12 cellular contexts compared by ENCODE assay signal in genomic region chr9:27413507-27414214, GRCh38.
A peak's percentile ranks its signal among the peaks of the same experiment; 100 is the strongest.
DNase-seq lines count a peak whose midpoint lies in the region; ATAC-seq and TF ChIP-seq lines count a peak whose summit lies in the region.
"Had no signal": no experiment of that assay in that cellular context is flagged by ENCODE, and none has a peak within 500 bp of the region (broad histone marks: within the 10 kb centered on the region; RNA-seq: fewer than 3 reads in every experiment).

No MANE protein-coding gene starts in this region.

- 27 to 33% methylated on average over 6 of the region's 6 CpGs for WGBS in tibial nerve, 2 donors

- H3K9me2 ChIP-seq in MM.1S (replicated peaks; ENCODE audit: insufficient read depth, low read length): no peaks in the 10 kb centered on the region

- TF ChIP-seq CTCF in fibroblast of lung (conservative IDR thresholded peaks at IDR 0.05 in 1 of 2, IDR thresholded peaks at IDR 0.05 in 1 of 2; ENCODE audit: low read depth in 1 of 2, low read length in 2 of 2) (no peak), tibial nerve (IDR thresholded peaks at IDR 0.05) (no peak), MM.1S (IDR thresholded peaks at IDR 0.05; ENCODE audit: low read length) (no peak)

- peak overlapping the region; percentile 70 for H2AFZ ChIP-seq in fibroblast of lung (ENCODE audit: low read length)
- no peak overlapping the region for H2AFZ ChIP-seq in MM.1S (ENCODE audit: low read length)

- DNase-seq in fibroblast of lung (ENCODE audit: low read depth in 2 of 2) (peak in 1 of 2 donors; percentile 45), tibial nerve (ENCODE audit: low spot score in 2 of 2) (no peak), NAMALWA (ENCODE audit: low spot score) (no peak), MM.1S (no peak), NCI-H1092 treated with DMSO at 0.1 percent for 48 hours (lab: John Stamatoyannopoulos, UW) (no peak), SJCRH30 (no peak)
- DNase-seq: activated CD4-positive, alpha-beta T cell treated with anti-CD3 and anti-CD28 coated beads, Interleukin-2, amount 50 U/mL, for 1 hour; Karpas-422; NCI-H748 treated with DMSO at 0.1 percent for 48 hours; stimulated activated CD4-positive, alpha-beta T cell treated with anti-CD3 and anti-CD28 coated beads, Interleukin-2, amount 100 ng/mL, for 24 hours had no signal

- H3K4me1 ChIP-seq in fibroblast of lung (ENCODE audit: control insufficient read depth, extremely low read depth, insufficient read depth, low read length) (peaks cover 2% of the 10 kb centered on the region), muscle layer of duodenum (ENCODE audit: control insufficient read depth in 1 of 2, insufficient read depth in 2 of 2, low read length in 2 of 2) (peaks cover 9 to 12% of the 10 kb centered on the region in 2 donors), tibial nerve (peaks cover 0 to 26% (median 9%) of the 10 kb centered on the region in 4 donors), MM.1S (ENCODE audit: low read length) (no peaks in the 10 kb centered on the region), SJCRH30 (no peaks in the 10 kb centered on the region)

- peak overlapping the region; percentile 33 to 63 (median 48) for H3K4me3 ChIP-seq in fibroblast of lung (replicated peaks in 1 of 4; ENCODE audit: control extremely low read depth in 1 of 4, insufficient read depth in 1 of 4, low read depth in 3 of 4, low read length in 4 of 4)
- H3K4me3 ChIP-seq in muscle layer of duodenum (ENCODE audit: low read depth in 1 of 2, low read length in 2 of 2): peak overlapping the region; percentile 43
- peak overlapping the region in 3 of 4 donors; percentile 3 to 37 (median 10) for H3K4me3 ChIP-seq in tibial nerve
- H3K4me3 ChIP-seq in MM.1S (ENCODE audit: low read length): no peak overlapping the region
- H3K4me3 ChIP-seq in SJCRH30: no peak overlapping the region

- TF ChIP-seq EP300 in tibial nerve (IDR thresholded peaks at IDR 0.05): no peak

- peak; percentile 72 for ATAC-seq in SK-N-SH treated with all-trans-retinoic acid at 6 μM for 48 hours

- no peak overlapping the region for H3K9ac ChIP-seq in fibroblast of lung (ENCODE audit: insufficient read depth, low read length)
- H3K9ac ChIP-seq in MM.1S (ENCODE audit: low read length): no peak overlapping the region

- peak overlapping the region; percentile 85 for H3K4me2 ChIP-seq in fibroblast of lung (ENCODE audit: extremely low read depth, insufficient read depth, low read length)
- H3K4me2 ChIP-seq in MM.1S (ENCODE audit: low read depth, low read length): no peak overlapping the region

- H3F3A ChIP-seq in MM.1S (ENCODE audit: insufficient read depth, low read length): no peaks in the 10 kb centered on the region

- TF ChIP-seq POLR2A in tibial nerve (IDR thresholded peaks at IDR 0.05): no peak

- H3K27ac ChIP-seq in fibroblast of lung (ENCODE audit: insufficient read depth, low read length): no peak overlapping the region
- peak overlapping the region; percentile 4 for H3K27ac ChIP-seq in muscle layer of duodenum (ENCODE audit: low read length)
- H3K27ac ChIP-seq in tibial nerve: peak overlapping the region in 3 of 4 donors; percentile 43 to 75 (median 58)
- no peak overlapping the region for H3K27ac ChIP-seq in MM.1S (ENCODE audit: low read length)
- no peak overlapping the region for H3K27ac ChIP-seq in SJCRH30

- H4K20me1 ChIP-seq in fibroblast of lung (ENCODE audit: control insufficient read depth, extremely low read depth, insufficient read depth, low read length) (no peaks in the 10 kb centered on the region), MM.1S (ENCODE audit: insufficient read depth, low read length) (no peaks in the 10 kb centered on the region)

- no peaks in the 10 kb centered on the region for H3K9me3 ChIP-seq in fibroblast of lung (ENCODE audit: control insufficient read depth, insufficient read depth, low read depth, low read length)
- no peaks in the 10 kb centered on the region for H3K9me3 ChIP-seq in muscle layer of duodenum (ENCODE audit: control insufficient read depth in 1 of 2, low read length in 2 of 2)
- no peaks in the 10 kb centered on the region for H3K9me3 ChIP-seq in tibial nerve
- no peaks in the 10 kb centered on the region for H3K9me3 ChIP-seq in MM.1S (replicated peaks; ENCODE audit: insufficient read depth, low read length)
- no peaks in the 10 kb centered on the region for H3K9me3 ChIP-seq in SJCRH30 (replicated peaks)

- no peaks in the 10 kb centered on the region for H3K36me3 ChIP-seq in fibroblast of lung (ENCODE audit: control insufficient read depth, insufficient read depth, low read length)
- no peaks in the 10 kb centered on the region for H3K36me3 ChIP-seq in muscle layer of duodenum (ENCODE audit: control insufficient read depth in 1 of 2, insufficient read depth in 2 of 2, low read length in 2 of 2)
- H3K36me3 ChIP-seq in tibial nerve: no peaks in the 10 kb centered on the region
- H3K36me3 ChIP-seq in MM.1S (replicated peaks; ENCODE audit: insufficient read depth, low read length): no peaks in the 10 kb centered on the region
- no peaks in the 10 kb centered on the region for H3K36me3 ChIP-seq in SJCRH30

- H3K79me2 ChIP-seq in fibroblast of lung (ENCODE audit: control insufficient read depth, insufficient read depth, low read length) (no peaks in the 10 kb centered on the region), MM.1S (ENCODE audit: low read length) (no peaks in the 10 kb centered on the region)

- H3K27me3 ChIP-seq in fibroblast of lung (ENCODE audit: control insufficient read depth, insufficient read depth, low read length): no peaks in the 10 kb centered on the region
- no peaks in the 10 kb centered on the region for H3K27me3 ChIP-seq in muscle layer of duodenum (ENCODE audit: low read depth, low read length)
- H3K27me3 ChIP-seq in tibial nerve: no peaks in the 10 kb centered on the region
- H3K27me3 ChIP-seq in MM.1S (replicated peaks; ENCODE audit: insufficient read depth, low read length): no peaks in the 10 kb centered on the region
- H3K27me3 ChIP-seq in SJCRH30: no peaks in the 10 kb centered on the region

TF ChIP-seq in SK-N-SH treated with all-trans-retinoic acid at 6 μM for 48 hours, 23 proteins besides CTCF, POLR2A, EP300 and RAD21 (continues in another document):
- no peak for TF ChIP-seq TSHZ2 (CRISPR knock-in tag; IDR thresholded peaks at IDR 0.05)
- TF ChIP-seq OSR1 (CRISPR knock-in tag; IDR thresholded peaks at IDR 0.05): no peak
- TF ChIP-seq ZFP3 (CRISPR knock-in tag; IDR thresholded peaks at IDR 0.05): no peak
- no peak for TF ChIP-seq ISL1 (CRISPR knock-in tag; IDR thresholded peaks at IDR 0.05)
- TF ChIP-seq ZNF565 (CRISPR knock-in tag; conservative IDR thresholded peaks at IDR 0.05; ENCODE audit: low read depth): no peak
- TF ChIP-seq CSDC2 (CRISPR knock-in tag; IDR thresholded peaks at IDR 0.05): no peak
- TF ChIP-seq POU6F1 (CRISPR knock-in tag; IDR thresholded peaks at IDR 0.05; ENCODE audit: borderline replicate concordance, low read depth): no peak
- TF ChIP-seq TCF4 (CRISPR knock-in tag; IDR thresholded peaks at IDR 0.05; ENCODE audit: borderline replicate concordance): no peak
- TF ChIP-seq ZNF70 (CRISPR knock-in tag; IDR thresholded peaks at IDR 0.05): no peak
- TF ChIP-seq CSRNP3 (CRISPR knock-in tag; IDR thresholded peaks at IDR 0.05): no peak
- TF ChIP-seq ARNTL (CRISPR knock-in tag; IDR thresholded peaks at IDR 0.05; ENCODE audit: borderline replicate concordance, low read depth): no peak

Comparison
In these comparisons a context has a peak if more than half of its experiments do, and no peak if none do; other contexts are left out.
1. H3K27ac ChIP-seq: peak in muscle layer of duodenum (single experiment) and tibial nerve (3 of 4); none in fibroblast of lung (single experiment), MM.1S (single experiment) and SJCRH30 (single experiment).
2. H3K4me3 ChIP-seq: peak in fibroblast of lung (4 of 4), muscle layer of duodenum (2 of 2) and tibial nerve (3 of 4); none in MM.1S (single experiment) and SJCRH30 (single experiment).